1 cellular context compared by ENCODE assay signal in genomic region chr2:169868951-169869350, GRCh38.
A peak's percentile ranks its signal among the peaks of the same experiment; 100 is the strongest.
TF ChIP-seq lines count a peak whose summit lies in the region.

No MANE protein-coding gene starts in this region.

TF ChIP-seq in K562, 482 proteins besides CTCF, POLR2A, EP300 and RAD21 (continued from another document and continues in another):
- TF ChIP-seq CTCFL (IDR thresholded peaks at IDR 0.05; ENCODE audit: borderline replicate concordance, insufficient read depth, low read depth, low read length, poor library complexity, severe bottlenecking) = no peak
- 0 out of 2 replicates have a peak, but pooled peaks have one; percentile 24 for TF ChIP-seq HLTF (IDR thresholded peaks at IDR 0.05)
- TF ChIP-seq PTBP1 (IDR thresholded peaks at IDR 0.05; ENCODE audit: low read depth, low read length) = no peak
- no peak for TF ChIP-seq JUNB (CRISPR knock-in tag; conservative IDR thresholded peaks at IDR 0.05)
- TF ChIP-seq, protein P1, sequence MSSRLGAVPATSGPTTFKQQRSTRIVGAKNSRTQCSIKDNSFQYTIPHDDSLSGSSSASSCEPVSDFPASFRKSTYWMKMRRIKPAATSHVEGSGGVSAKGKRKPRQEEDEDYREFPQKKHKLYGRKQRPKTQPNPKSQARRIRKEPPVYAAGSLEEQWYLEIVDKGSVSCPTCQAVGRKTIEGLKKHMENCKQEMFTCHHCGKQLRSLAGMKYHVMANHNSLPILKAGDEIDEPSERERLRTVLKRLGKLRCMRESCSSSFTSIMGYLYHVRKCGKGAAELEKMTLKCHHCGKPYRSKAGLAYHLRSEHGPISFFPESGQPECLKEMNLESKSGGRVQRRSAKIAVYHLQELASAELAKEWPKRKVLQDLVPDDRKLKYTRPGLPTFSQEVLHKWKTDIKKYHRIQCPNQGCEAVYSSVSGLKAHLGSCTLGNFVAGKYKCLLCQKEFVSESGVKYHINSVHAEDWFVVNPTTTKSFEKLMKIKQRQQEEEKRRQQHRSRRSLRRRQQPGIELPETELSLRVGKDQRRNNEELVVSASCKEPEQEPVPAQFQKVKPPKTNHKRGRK (tag; IDR thresholded peaks at IDR 0.05) = no peak
- no peak for TF ChIP-seq TFAM (CRISPR knock-in tag; conservative IDR thresholded peaks at IDR 0.05)
- TF ChIP-seq ZKSCAN1 (IDR thresholded peaks at IDR 0.05; ENCODE audit: low read depth, low read length) = no peak
- TF ChIP-seq FOXA1 (IDR thresholded peaks at IDR 0.05; ENCODE audit: borderline replicate concordance) = no peak
- peak; percentile 82 for TF ChIP-seq DPF2 (IDR thresholded peaks at IDR 0.05)
- TF ChIP-seq ZNF778 (CRISPR knock-in tag; IDR thresholded peaks at IDR 0.05) = no peak
- TF ChIP-seq, protein P2, sequence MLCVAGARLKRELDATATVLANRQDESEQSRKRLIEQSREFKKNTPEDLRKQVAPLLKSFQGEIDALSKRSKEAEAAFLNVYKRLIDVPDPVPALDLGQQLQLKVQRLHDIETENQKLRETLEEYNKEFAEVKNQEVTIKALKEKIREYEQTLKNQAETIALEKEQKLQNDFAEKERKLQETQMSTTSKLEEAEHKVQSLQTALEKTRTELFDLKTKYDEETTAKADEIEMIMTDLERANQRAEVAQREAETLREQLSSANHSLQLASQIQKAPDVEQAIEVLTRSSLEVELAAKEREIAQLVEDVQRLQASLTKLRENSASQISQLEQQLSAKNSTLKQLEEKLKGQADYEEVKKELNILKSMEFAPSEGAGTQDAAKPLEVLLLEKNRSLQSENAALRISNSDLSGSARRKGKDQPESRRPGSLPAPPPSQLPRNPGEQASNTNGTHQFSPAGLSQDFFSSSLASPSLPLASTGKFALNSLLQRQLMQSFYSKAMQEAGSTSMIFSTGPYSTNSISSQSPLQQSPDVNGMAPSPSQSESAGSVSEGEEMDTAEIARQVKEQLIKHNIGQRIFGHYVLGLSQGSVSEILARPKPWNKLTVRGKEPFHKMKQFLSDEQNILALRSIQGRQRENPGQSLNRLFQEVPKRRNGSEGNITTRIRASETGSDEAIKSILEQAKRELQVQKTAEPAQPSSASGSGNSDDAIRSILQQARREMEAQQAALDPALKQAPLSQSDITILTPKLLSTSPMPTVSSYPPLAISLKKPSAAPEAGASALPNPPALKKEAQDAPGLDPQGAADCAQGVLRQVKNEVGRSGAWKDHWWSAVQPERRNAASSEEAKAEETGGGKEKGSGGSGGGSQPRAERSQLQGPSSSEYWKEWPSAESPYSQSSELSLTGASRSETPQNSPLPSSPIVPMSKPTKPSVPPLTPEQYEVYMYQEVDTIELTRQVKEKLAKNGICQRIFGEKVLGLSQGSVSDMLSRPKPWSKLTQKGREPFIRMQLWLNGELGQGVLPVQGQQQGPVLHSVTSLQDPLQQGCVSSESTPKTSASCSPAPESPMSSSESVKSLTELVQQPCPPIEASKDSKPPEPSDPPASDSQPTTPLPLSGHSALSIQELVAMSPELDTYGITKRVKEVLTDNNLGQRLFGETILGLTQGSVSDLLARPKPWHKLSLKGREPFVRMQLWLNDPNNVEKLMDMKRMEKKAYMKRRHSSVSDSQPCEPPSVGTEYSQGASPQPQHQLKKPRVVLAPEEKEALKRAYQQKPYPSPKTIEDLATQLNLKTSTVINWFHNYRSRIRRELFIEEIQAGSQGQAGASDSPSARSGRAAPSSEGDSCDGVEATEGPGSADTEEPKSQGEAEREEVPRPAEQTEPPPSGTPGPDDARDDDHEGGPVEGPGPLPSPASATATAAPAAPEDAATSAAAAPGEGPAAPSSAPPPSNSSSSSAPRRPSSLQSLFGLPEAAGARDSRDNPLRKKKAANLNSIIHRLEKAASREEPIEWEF (CRISPR knock-in tag; IDR thresholded peaks at IDR 0.05) = no peak
- no peak for TF ChIP-seq SMARCC2 (IDR thresholded peaks at IDR 0.05; ENCODE audit: low read depth)
- no peak for TF ChIP-seq SIX5 (IDR thresholded peaks at IDR 0.05; ENCODE audit: borderline replicate concordance in 1 of 2, insufficient read depth in 1 of 2, low read depth in 1 of 2, low read length in 2 of 2)
- TF ChIP-seq, protein P3, sequence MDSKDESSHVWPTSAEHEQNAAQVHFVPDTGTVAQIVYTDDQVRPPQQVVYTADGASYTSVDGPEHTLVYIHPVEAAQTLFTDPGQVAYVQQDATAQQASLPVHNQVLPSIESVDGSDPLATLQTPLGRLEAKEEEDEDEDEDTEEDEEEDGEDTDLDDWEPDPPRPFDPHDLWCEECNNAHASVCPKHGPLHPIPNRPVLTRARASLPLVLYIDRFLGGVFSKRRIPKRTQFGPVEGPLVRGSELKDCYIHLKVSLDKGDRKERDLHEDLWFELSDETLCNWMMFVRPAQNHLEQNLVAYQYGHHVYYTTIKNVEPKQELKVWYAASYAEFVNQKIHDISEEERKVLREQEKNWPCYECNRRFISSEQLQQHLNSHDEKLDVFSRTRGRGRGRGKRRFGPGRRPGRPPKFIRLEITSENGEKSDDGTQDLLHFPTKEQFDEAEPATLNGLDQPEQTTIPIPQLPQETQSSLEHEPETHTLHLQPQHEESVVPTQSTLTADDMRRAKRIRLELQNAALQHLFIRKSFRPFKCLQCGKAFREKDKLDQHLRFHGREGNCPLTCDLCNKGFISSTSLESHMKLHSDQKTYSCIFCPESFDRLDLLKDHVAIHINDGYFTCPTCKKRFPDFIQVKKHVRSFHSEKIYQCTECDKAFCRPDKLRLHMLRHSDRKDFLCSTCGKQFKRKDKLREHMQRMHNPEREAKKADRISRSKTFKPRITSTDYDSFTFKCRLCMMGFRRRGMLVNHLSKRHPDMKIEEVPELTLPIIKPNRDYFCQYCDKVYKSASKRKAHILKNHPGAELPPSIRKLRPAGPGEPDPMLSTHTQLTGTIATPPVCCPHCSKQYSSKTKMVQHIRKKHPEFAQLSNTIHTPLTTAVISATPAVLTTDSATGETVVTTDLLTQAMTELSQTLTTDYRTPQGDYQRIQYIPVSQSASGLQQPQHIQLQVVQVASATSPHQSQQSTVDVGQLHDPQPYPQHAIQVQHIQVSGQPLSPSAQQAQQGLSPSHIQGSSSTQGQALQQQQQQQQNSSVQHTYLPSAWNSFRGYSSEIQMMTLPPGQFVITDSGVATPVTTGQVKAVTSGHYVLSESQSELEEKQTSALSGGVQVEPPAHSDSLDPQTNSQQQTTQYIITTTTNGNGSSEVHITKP (IDR thresholded peaks at IDR 0.05; ENCODE audit: partially characterized antibody) = no peak
- TF ChIP-seq SRF (CRISPR knock-in tag; IDR thresholded peaks at IDR 0.05) = no peak
- 0 out of 3 replicates have a peak, but pooled peaks of 1 of the 2 experiments have one; percentile 37 for TF ChIP-seq CBX3 (IDR thresholded peaks at IDR 0.05; ENCODE audit: borderline replicate concordance in 1 of 2, low read length in 2 of 2)
- TF ChIP-seq SMAD4 (CRISPR knock-in tag; conservative IDR thresholded peaks at IDR 0.05) = 0 out of 2 replicates have a peak, but pooled peaks have one; percentile 33
- no peak for TF ChIP-seq MAFG (tag; conservative IDR thresholded peaks at IDR 0.05)
- peak; percentile 39; the same call in 1 of the 2 replicates for TF ChIP-seq SMARCE1 (IDR thresholded peaks at IDR 0.05)
- TF ChIP-seq ZNF311 (CRISPR knock-in tag; IDR thresholded peaks at IDR 0.05) = no peak
- TF ChIP-seq TRIM28 (IDR thresholded peaks at IDR 0.05) = 0 out of 2 replicates have a peak, but pooled peaks have one; percentile 15
- TF ChIP-seq CREM (IDR thresholded peaks at IDR 0.05; ENCODE audit: low read depth) = 0 out of 2 replicates have a peak, but pooled peaks have one; percentile 19
- no peak for TF ChIP-seq YY1 (IDR thresholded peaks at IDR 0.05; ENCODE audit: borderline replicate concordance in 1 of 3, control insufficient read depth in 1 of 3, extremely low read depth in 1 of 3, insufficient read depth in 3 of 3, insufficient read length in 1 of 3, insufficient replicate concordance in 2 of 3, low read depth in 1 of 3, low read length in 2 of 3)
- TF ChIP-seq PTRF (tag; IDR thresholded peaks at IDR 0.05) = no peak
- no peak for TF ChIP-seq HOMEZ (CRISPR knock-in tag; IDR thresholded peaks at IDR 0.05)
- TF ChIP-seq, protein P4, sequence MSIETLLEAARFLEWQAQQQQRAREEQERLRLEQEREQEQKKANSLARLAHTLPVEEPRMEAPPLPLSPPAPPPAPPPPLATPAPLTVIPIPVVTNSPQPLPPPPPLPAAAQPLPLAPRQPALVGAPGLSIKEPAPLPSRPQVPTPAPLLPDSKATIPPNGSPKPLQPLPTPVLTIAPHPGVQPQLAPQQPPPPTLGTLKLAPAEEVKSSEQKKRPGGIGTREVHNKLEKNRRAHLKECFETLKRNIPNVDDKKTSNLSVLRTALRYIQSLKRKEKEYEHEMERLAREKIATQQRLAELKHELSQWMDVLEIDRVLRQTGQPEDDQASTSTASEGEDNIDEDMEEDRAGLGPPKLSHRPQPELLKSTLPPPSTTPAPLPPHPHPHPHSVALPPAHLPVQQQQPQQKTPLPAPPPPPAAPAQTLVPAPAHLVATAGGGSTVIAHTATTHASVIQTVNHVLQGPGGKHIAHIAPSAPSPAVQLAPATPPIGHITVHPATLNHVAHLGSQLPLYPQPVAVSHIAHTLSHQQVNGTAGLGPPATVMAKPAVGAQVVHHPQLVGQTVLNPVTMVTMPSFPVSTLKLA (conservative IDR thresholded peaks at IDR 0.05) = no peak
- TF ChIP-seq VEZF1 (CRISPR knock-in tag; IDR thresholded peaks at IDR 0.05) = 0 out of 2 replicates have a peak, but pooled peaks have one; percentile 30
